ENCODE assay signal across 9 cellular contexts in the genomic region with DNA sequence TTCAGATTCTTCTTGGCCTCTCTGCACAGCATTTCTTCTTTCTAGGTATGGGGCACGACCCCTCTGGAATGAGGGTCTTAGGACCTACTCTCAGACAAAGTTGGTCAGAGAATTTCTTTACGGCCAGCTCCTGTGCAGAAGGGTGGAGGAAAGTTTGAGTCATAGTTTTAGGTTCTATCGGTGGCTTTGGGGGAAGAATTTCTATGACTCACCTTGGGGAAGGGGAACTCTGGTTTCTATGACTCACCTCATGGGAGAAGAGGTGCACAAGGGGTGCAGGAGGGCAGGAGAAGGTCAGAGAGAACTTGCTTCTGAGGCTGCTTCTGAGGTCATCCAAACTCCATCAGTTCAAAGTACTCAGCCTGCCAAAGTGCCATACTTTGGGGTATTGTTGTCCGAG. TPM values are rescaled to one million over a fixed set of nuclear protein-coding genes. Genes with fewer than 3 reads are reported as not detected.
DNase-seq lines count a peak whose midpoint lies in the region; ATAC-seq, FAIRE-seq and TF ChIP-seq lines count a peak whose summit lies in the region.
"Had no signal": no experiment of that assay in that cellular context is flagged by ENCODE, and none has a peak within 500 bp of the region (broad histone marks: within the 10 kb centered on the region; RNA-seq: fewer than 3 reads in every experiment).

No MANE protein-coding gene starts in this region.

- H3K4me1 ChIP-seq in small intestine (ENCODE audit: control insufficient read depth in 2 of 2, insufficient read depth in 1 of 2, low read depth in 1 of 2, low read length in 1 of 2), result no peaks in the 10 kb centered on the region

- no peaks in the 10 kb centered on the region for H3K36me3 Mint-ChIP-seq in stimulated activated naive CD8-positive, alpha-beta T cell treated with anti-CD3 and anti-CD28 coated beads, Interleukin-15, Interleukin-2, amounts not matched to agents 100 ng/mL and 50 ng/mL, for 24 hours (ENCODE audit: low read depth)

- H3K36me3 ChIP-seq in brain microvascular endothelial cell (replicated peaks) (no peaks in the 10 kb centered on the region), small intestine (ENCODE audit: control insufficient read depth in 2 of 2, insufficient read depth in 2 of 2, low read length in 2 of 2) (no peaks in the 10 kb centered on the region)
- H3K36me3 ChIP-seq: cardiac muscle cell had no signal

- DNase-seq in Caki2 (ENCODE audit: low read depth) (peak; percentile 14), LoVo (ENCODE audit: low spot score) (peak; percentile 7), brain microvascular endothelial cell (peak; percentile 55), small intestine (no peak), NCI-H774 (lab: John Stamatoyannopoulos, UW) (no peak), DMS 273 treated with DMSO at 0.1 percent for 48 hours (lab: John Stamatoyannopoulos, UW) (no peak)

- H3K9me3 ChIP-seq in small intestine (ENCODE audit: control insufficient read depth, low read depth), result no peaks in the 10 kb centered on the region

- H3K27me3 ChIP-seq in brain microvascular endothelial cell (replicated peaks) (no peaks in the 10 kb centered on the region), small intestine (ENCODE audit: control insufficient read depth in 2 of 2, insufficient read depth in 2 of 2, low read length in 2 of 2) (no peaks in the 10 kb centered on the region)
- H3K27me3 ChIP-seq: cardiac muscle cell had no signal

- no peaks in the 10 kb centered on the region for H3K9me3 Mint-ChIP-seq in stimulated activated naive CD8-positive, alpha-beta T cell treated with anti-CD3 and anti-CD28 coated beads, Interleukin-15, Interleukin-2, amounts not matched to agents 100 ng/mL and 50 ng/mL, for 24 hours

- in situ Hi-C loops in Caki2 (cut with HindIII; ENCODE audit: low pct_unique_long_range_greater_than_20kb, low sequenced_read_pairs), result no loop called here
- in situ Hi-C loops in brain microvascular endothelial cell (cut with HindIII; ENCODE audit: low pct_ligation_motif_present, low sequenced_read_pairs), result no loop called here

- H3K27ac Mint-ChIP-seq in stimulated activated naive CD8-positive, alpha-beta T cell treated with anti-CD3 and anti-CD28 coated beads, Interleukin-15, Interleukin-2, amounts not matched to agents 100 ng/mL and 50 ng/mL, for 24 hours, result peak overlapping the region; percentile 94

- H3K4me3 Mint-ChIP-seq in stimulated activated naive CD8-positive, alpha-beta T cell treated with anti-CD3 and anti-CD28 coated beads, Interleukin-15, Interleukin-2, amounts not matched to agents 100 ng/mL and 50 ng/mL, for 24 hours, result peak overlapping the region; percentile 74

- ATAC-seq in GM21576 (IDR thresholded peaks at IDR 0.05; ENCODE audit: unreplicated experiment), result peak; percentile 71

- peaks cover 49% of the 10 kb centered on the region for H3K27me3 Mint-ChIP-seq in stimulated activated naive CD8-positive, alpha-beta T cell treated with anti-CD3 and anti-CD28 coated beads, Interleukin-15, Interleukin-2, amounts not matched to agents 100 ng/mL and 50 ng/mL, for 24 hours

- 37 to 55% (median 49%) methylated on average over 4 of the region's 4 CpGs for WGBS in small intestine, 3 donors

- H3K4me1 Mint-ChIP-seq in stimulated activated naive CD8-positive, alpha-beta T cell treated with anti-CD3 and anti-CD28 coated beads, Interleukin-15, Interleukin-2, amounts not matched to agents 100 ng/mL and 50 ng/mL, for 24 hours (ENCODE audit: low read depth), result peaks cover 27% of the 10 kb centered on the region

- no peak for TF ChIP-seq CTCF in brain microvascular endothelial cell (IDR thresholded peaks at IDR 0.05; ENCODE audit: low read depth, low read length, missing control alignments)

- H3K27ac ChIP-seq in brain microvascular endothelial cell (no peak overlapping the region), small intestine (ENCODE audit: low read depth in 1 of 2, low read length in 1 of 2) (no peak overlapping the region)
- H3K27ac ChIP-seq: cardiac muscle cell had no signal

- H3K4me3 ChIP-seq in brain microvascular endothelial cell (ENCODE audit: low read depth, low read length) (no peak overlapping the region), small intestine (ENCODE audit: low read depth in 1 of 2, low read length in 2 of 2) (no peak overlapping the region)
- H3K4me3 ChIP-seq: cardiac muscle cell had no signal

- no peak for FAIRE-seq in small intestine (lab: Jason Lieb, UNC)

RNA-seq across cellular contexts. Expression of a gene that starts 2.5 kb away (rescaled TPM):
- total RNA-seq in Caki2 (2014; rRNA removed; shearing (Covaris generic); ENCODE audit: low replicate concordance), result not detected in 2 replicates
- not detected for polyA plus RNA-seq in small intestine
- total RNA-seq: cardiac muscle cell had no signal
- polyA plus RNA-seq: cardiac muscle cell had no signal

Comparison
In these comparisons a context has a peak if more than half of its experiments do, and no peak if none do; other contexts are left out.
1. DNase-seq: peak in Caki2 (single experiment), LoVo (single experiment) and brain microvascular endothelial cell (single experiment); none in small intestine (single experiment), NCI-H774 (single experiment) and DMS 273 treated with DMSO at 0.1 percent for 48 hours (single experiment).